In the genomic region with DNA sequence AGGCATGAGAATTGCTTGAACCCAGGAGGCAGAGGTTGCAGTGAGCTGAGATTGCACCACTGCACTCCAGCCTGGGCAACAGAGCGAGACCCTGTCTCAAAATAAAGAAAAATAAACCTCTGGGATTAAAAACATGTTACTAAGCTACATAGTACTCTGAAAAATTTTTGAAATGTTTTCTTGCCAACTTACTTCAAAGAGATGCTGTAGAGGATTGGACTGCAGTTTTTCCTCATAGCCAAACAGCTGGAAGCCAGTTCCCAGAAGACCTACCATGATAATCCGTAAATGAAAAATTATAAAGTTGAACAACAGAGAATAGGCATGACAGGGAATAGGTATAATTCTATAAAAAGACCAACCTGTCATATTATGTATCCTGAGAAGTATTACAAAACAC, we compare ENCODE assay signal across 31 cellular contexts.
"Had no signal": no experiment of that assay in that cellular context is flagged by ENCODE, and none has a peak within 500 bp of the region (broad histone marks: within the 10 kb centered on the region; RNA-seq: fewer than 3 reads in every experiment).

No MANE protein-coding gene starts in this region.

- H3K27ac ChIP-seq: brain microvascular endothelial cell, dorsolateral prefrontal cortex, foreskin keratinocyte, gastrocnemius medialis had no signal

- H3K4me1 ChIP-seq: foreskin keratinocyte had no signal

- FAIRE-seq: astrocyte, bronchial epithelial cell had no signal

- DNase-seq: activated CD4-positive, alpha-beta memory T cell treated with anti-CD3 and anti-CD28 coated beads, Interleukin-2, amount 10 ng/mL, durations not matched to agents 7 days and 5 days; activated CD4-positive, alpha-beta T cell treated with anti-CD3 and anti-CD28 coated beads for 1 hour; activated CD4-positive, alpha-beta T cell treated with anti-CD3 and anti-CD28 coated beads for 4 hours; activated CD4-positive, alpha-beta T cell treated with anti-CD3 and anti-CD28 coated beads, Interleukin-2, amount 10 ng/mL, durations not matched to agents 7 days and 5 days; activated CD4-positive, alpha-beta T cell treated with anti-CD3 and anti-CD28 coated beads, Interleukin-2, amount 50 U/mL, for 4 hours; activated CD8-positive, alpha-beta memory T cell treated with anti-CD3 and anti-CD28 coated beads, Interleukin-2, amount 50 U/mL, for 48 hours; activated gamma-delta T cell; activated naive CD4-positive, alpha-beta T cell; activated naive CD4-positive, alpha-beta T cell treated with anti-CD3 and anti-CD28 coated beads, Interleukin-2, amount 10 ng/mL, durations not matched to agents 7 days and 5 days; activated naive CD8-positive, alpha-beta T cell treated with anti-CD3 and anti-CD28 coated beads, Interleukin-2, amount 10 ng/mL, durations not matched to agents 7 days and 5 days; activated T-cell treated with anti-CD3 and anti-CD28 coated beads for 4 hours; activated T-cell treated with anti-CD3 and anti-CD28 coated beads, Interleukin-2, amount 50 U/mL, for 24 hours; activated T-cell treated with anti-CD3 and anti-CD28 coated beads, Interleukin-2, amount 50 U/mL, for 72 hours; amniotic stem cell; anterior cingulate cortex; brain microvascular endothelial cell; caudate nucleus; dorsolateral prefrontal cortex; effector memory CD4-positive, alpha-beta T cell; endodermal cell; foreskin keratinocyte; gastrocnemius medialis; glutamatergic neuron; T-helper 2 cell had no signal

- H3K27ac Mint-ChIP-seq: activated CD4-positive, alpha-beta memory T cell treated with anti-CD3 and anti-CD28 coated beads, Interleukin-2, amount 10 ng/mL, durations not matched to agents 7 days and 5 days; activated CD4-positive, alpha-beta T cell treated with anti-CD3 and anti-CD28 coated beads, Interleukin-2, amount 10 ng/mL, durations not matched to agents 7 days and 5 days; activated naive CD4-positive, alpha-beta T cell treated with anti-CD3 and anti-CD28 coated beads, Interleukin-2, amount 10 ng/mL, durations not matched to agents 7 days and 5 days; activated naive CD4-positive, alpha-beta T cell treated with anti-CD3 and anti-CD28 coated beads, Interleukin-2, amount 50 U/mL, for 72 hours; activated naive CD8-positive, alpha-beta T cell treated with anti-CD3 and anti-CD28 coated beads, Interleukin-2, amount 10 ng/mL, durations not matched to agents 7 days and 5 days; activated T-cell treated with anti-CD3 and anti-CD28 coated beads, Interleukin-2, amount 50 U/mL, for 24 hours; activated T-cell treated with anti-CD3 and anti-CD28 coated beads, Interleukin-2, amount 50 U/mL, for 72 hours; dendritic cell treated with granulocyte-macrophage colony-stimulating factor and Interleukin-4, amounts not matched to agents 40 ng/mL and 50 ng/mL, for 4 days; endodermal cell; WTC11 had no signal

- H3K27me3 Mint-ChIP-seq: activated CD4-positive, alpha-beta memory T cell treated with anti-CD3 and anti-CD28 coated beads, Interleukin-2, amount 10 ng/mL, durations not matched to agents 7 days and 5 days; activated CD4-positive, alpha-beta T cell treated with anti-CD3 and anti-CD28 coated beads, Interleukin-2, amount 10 ng/mL, durations not matched to agents 7 days and 5 days; activated naive CD4-positive, alpha-beta T cell treated with anti-CD3 and anti-CD28 coated beads, Interleukin-2, amount 10 ng/mL, durations not matched to agents 7 days and 5 days; activated naive CD8-positive, alpha-beta T cell treated with anti-CD3 and anti-CD28 coated beads, Interleukin-2, amount 10 ng/mL, durations not matched to agents 7 days and 5 days; activated T-cell treated with anti-CD3 and anti-CD28 coated beads, Interleukin-2, amount 50 U/mL, for 24 hours; dendritic cell treated with granulocyte-macrophage colony-stimulating factor and Interleukin-4, amounts not matched to agents 40 ng/mL and 50 ng/mL, for 4 days had no signal

- H3K4me3 ChIP-seq: coronary artery, dorsolateral prefrontal cortex, gastrocnemius medialis had no signal

- H3K9me3 Mint-ChIP-seq: activated naive CD4-positive, alpha-beta T cell treated with anti-CD3 and anti-CD28 coated beads, Interleukin-2, amount 50 U/mL, for 72 hours had no signal

- H3K9me3 ChIP-seq: gastrocnemius medialis had no signal

- H3K4me1 Mint-ChIP-seq: endodermal cell, WTC11 had no signal

- H3K4me3 Mint-ChIP-seq: activated CD4-positive, alpha-beta memory T cell treated with anti-CD3 and anti-CD28 coated beads, Interleukin-2, amount 10 ng/mL, durations not matched to agents 7 days and 5 days; activated CD4-positive, alpha-beta T cell treated with anti-CD3 and anti-CD28 coated beads, Interleukin-2, amount 10 ng/mL, durations not matched to agents 7 days and 5 days; activated naive CD4-positive, alpha-beta T cell treated with anti-CD3 and anti-CD28 coated beads, Interleukin-2, amount 10 ng/mL, durations not matched to agents 7 days and 5 days; activated naive CD8-positive, alpha-beta T cell treated with anti-CD3 and anti-CD28 coated beads, Interleukin-2, amount 10 ng/mL, durations not matched to agents 7 days and 5 days; activated T-cell treated with anti-CD3 and anti-CD28 coated beads, Interleukin-2, amount 50 U/mL, for 24 hours; activated T-cell treated with anti-CD3 and anti-CD28 coated beads, Interleukin-2, amount 50 U/mL, for 72 hours; dendritic cell treated with granulocyte-macrophage colony-stimulating factor and Interleukin-4, amounts not matched to agents 40 ng/mL and 50 ng/mL, for 4 days; endodermal cell; WTC11 had no signal

- ATAC-seq: activated naive CD4-positive, alpha-beta T cell treated with anti-CD3 and anti-CD28 coated beads, Interleukin-2, amount 50 U/mL, for 72 hours; activated T-cell treated with anti-CD3 and anti-CD28 coated beads, Interleukin-2, amount 50 U/mL, for 72 hours; esophagus mucosa; foreskin keratinocyte; gastrocnemius medialis; WTC11 had no signal

- H3K27me3 ChIP-seq: brain microvascular endothelial cell, dorsolateral prefrontal cortex, foreskin keratinocyte, gastrocnemius medialis had no signal
